In the genomic region with DNA sequence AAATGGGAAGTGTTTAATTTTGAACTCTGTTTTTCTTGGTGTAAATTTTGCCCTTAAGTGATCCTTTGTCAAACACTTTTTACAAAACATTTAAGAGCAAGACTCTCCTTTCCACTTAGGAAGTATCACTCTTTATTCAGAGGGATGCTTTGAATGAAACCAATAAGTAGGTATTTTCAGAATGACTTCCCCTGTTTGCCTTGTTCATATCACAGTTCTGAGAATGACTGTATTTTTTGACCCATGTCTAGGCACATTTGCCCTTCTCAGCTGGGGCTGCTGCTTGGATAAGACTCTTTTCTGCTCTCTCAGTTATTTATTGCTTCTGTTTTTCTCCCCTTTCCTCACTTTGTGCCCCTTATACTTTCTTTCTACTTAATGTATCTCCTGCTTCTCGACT, we compare ENCODE assay signal across 16 cellular contexts.
DNase-seq lines count a peak whose midpoint lies in the region; ATAC-seq, FAIRE-seq and TF ChIP-seq lines count a peak whose summit lies in the region.
"Had no signal": no experiment of that assay in that cellular context is flagged by ENCODE, and none has a peak within 500 bp of the region (broad histone marks: within the 10 kb centered on the region; RNA-seq: fewer than 3 reads in every experiment).

No MANE protein-coding gene starts in this region.

- H3K9ac ChIP-seq in PC-3 (ENCODE audit: low read length), result no peak overlapping the region

- H3K27ac ChIP-seq in PC-3 (ENCODE audit: low read length), result no peak overlapping the region
- H3K27ac ChIP-seq: foreskin keratinocyte, suprapubic skin had no signal

- H3K4me3 ChIP-seq in PC-3 (ENCODE audit: low read length), result no peak overlapping the region
- H3K4me3 ChIP-seq: suprapubic skin had no signal

- DNase-seq in stimulated activated naive CD8-positive, alpha-beta T cell treated with anti-CD3 and anti-CD28 coated beads, Interleukin-15, Interleukin-2, amounts not matched to agents 100 U/mL and 50 U/mL, for 24 hours, result no peak
- no peak for DNase-seq in glutamatergic neuron
- DNase-seq in NCI-H1417 (lab: John Stamatoyannopoulos, UW), result no peak
- DNase-seq in GM19239 (ENCODE audit: insufficient read length, low spot score), result no peak
- DNase-seq in GM20000 (ENCODE audit: low spot score), result no peak
- DNase-seq in PC-3, result no peak
- DNase-seq: activated CD4-positive, alpha-beta memory T cell treated with anti-CD3 and anti-CD28 coated beads, Interleukin-2, amount 10 ng/mL, durations not matched to agents 7 days and 5 days; NCI-H2029 treated with DMSO at 0.1 percent for 48 hours; T-cell had no signal

- H3K4me1 Mint-ChIP-seq in stimulated activated naive CD8-positive, alpha-beta T cell treated with anti-CD3 and anti-CD28 coated beads, Interleukin-15, Interleukin-2, amounts not matched to agents 100 ng/mL and 50 ng/mL, for 24 hours (ENCODE audit: low read depth), result peaks cover 37% of the 10 kb centered on the region
- H3K4me1 Mint-ChIP-seq in glutamatergic neuron (ENCODE audit: low read depth, unreplicated experiment), result peaks cover 39% of the 10 kb centered on the region

- H3K4me3 Mint-ChIP-seq in stimulated activated naive CD8-positive, alpha-beta T cell treated with anti-CD3 and anti-CD28 coated beads, Interleukin-15, Interleukin-2, amounts not matched to agents 100 ng/mL and 50 ng/mL, for 24 hours, result no peak overlapping the region
- no peak overlapping the region for H3K4me3 Mint-ChIP-seq in glutamatergic neuron (ENCODE audit: unreplicated experiment)
- H3K4me3 Mint-ChIP-seq: activated CD4-positive, alpha-beta memory T cell treated with anti-CD3 and anti-CD28 coated beads, Interleukin-2, amount 10 ng/mL, durations not matched to agents 7 days and 5 days; T-cell had no signal

- H3K36me3 ChIP-seq in PC-3 (ENCODE audit: low read depth, low read length), result peaks cover 25% of the 10 kb centered on the region
- H3K36me3 ChIP-seq: brain microvascular endothelial cell, suprapubic skin had no signal

- no peak for ATAC-seq in stimulated activated naive CD8-positive, alpha-beta T cell treated with anti-CD3 and anti-CD28 coated beads, Interleukin-15, Interleukin-2, amounts not matched to agents 100 U/mL and 50 U/mL, for 24 hours
- ATAC-seq in HG02885 (IDR thresholded peaks at IDR 0.05; ENCODE audit: poor library complexity, unreplicated experiment) (peak; percentile 70), PC-3 (no peak)
- ATAC-seq: Right ventricle myocardium inferior, sciatic nerve, T-cell had no signal

- H3K4me2 ChIP-seq in PC-3 (ENCODE audit: low read length), result no peak overlapping the region

- no peak overlapping the region for H2AFZ ChIP-seq in PC-3 (ENCODE audit: low read length)

- CTCF ChIA-PET in PC-3 (lab: Charles Lee), result no interaction called here

- no peaks in the 10 kb centered on the region for H3F3A ChIP-seq in PC-3 (ENCODE audit: low read length, unreplicated experiment)

- H3K79me2 ChIP-seq in PC-3 (ENCODE audit: low read length), result peaks cover 94% of the 10 kb centered on the region

- no peaks in the 10 kb centered on the region for H3K27me3 Mint-ChIP-seq in stimulated activated naive CD8-positive, alpha-beta T cell treated with anti-CD3 and anti-CD28 coated beads, Interleukin-15, Interleukin-2, amounts not matched to agents 100 ng/mL and 50 ng/mL, for 24 hours
- peaks cover 2% of the 10 kb centered on the region for H3K27me3 Mint-ChIP-seq in glutamatergic neuron (ENCODE audit: unreplicated experiment)
- H3K27me3 Mint-ChIP-seq: activated CD4-positive, alpha-beta memory T cell treated with anti-CD3 and anti-CD28 coated beads, Interleukin-2, amount 10 ng/mL, durations not matched to agents 7 days and 5 days; T-cell had no signal

- peaks cover 22% of the 10 kb centered on the region for H3K9me3 Mint-ChIP-seq in stimulated activated naive CD8-positive, alpha-beta T cell treated with anti-CD3 and anti-CD28 coated beads, Interleukin-15, Interleukin-2, amounts not matched to agents 100 ng/mL and 50 ng/mL, for 24 hours
- peaks cover 25% of the 10 kb centered on the region for H3K9me3 Mint-ChIP-seq in glutamatergic neuron (ENCODE audit: unreplicated experiment)

- POLR2A ChIA-PET in PC-3 (lab: Charles Lee; ENCODE audit: unreplicated experiment), result no interaction called here

- no peaks in the 10 kb centered on the region for H3K4me1 ChIP-seq in PC-3 (ENCODE audit: insufficient read depth, low read length)
- H3K4me1 ChIP-seq: suprapubic skin had no signal

- H3K27me3 ChIP-seq in PC-3 (ENCODE audit: low read length), result no peaks in the 10 kb centered on the region
- H3K27me3 ChIP-seq: brain microvascular endothelial cell, foreskin keratinocyte, suprapubic skin had no signal

- H3K9me3 ChIP-seq in PC-3 (ENCODE audit: low read length), result peaks cover 13% of the 10 kb centered on the region

- intact Hi-C loops in PC-3 (cut with micrococcal nuclease), result no loop called here

- FAIRE-seq in GM19239 (lab: Jason Lieb, UNC), result no peak

- peaks cover 14% of the 10 kb centered on the region; the same call in 1 of the 2 replicates for H4K20me1 ChIP-seq in PC-3 (ENCODE audit: low read length)

- TF ChIP-seq CTCF in glutamatergic neuron (IDR thresholded peaks at IDR 0.05; ENCODE audit: partially characterized antibody, unreplicated experiment) (no peak), GM20000 (IDR thresholded peaks at IDR 0.05; ENCODE audit: extremely low read depth, missing control alignments) (no peak), PC-3 (conservative IDR thresholded peaks at IDR 0.05; ENCODE audit: low read depth, low read length) (no peak)

- peak overlapping the region; percentile 4 for H3K27ac Mint-ChIP-seq in stimulated activated naive CD8-positive, alpha-beta T cell treated with anti-CD3 and anti-CD28 coated beads, Interleukin-15, Interleukin-2, amounts not matched to agents 100 ng/mL and 50 ng/mL, for 24 hours
- H3K27ac Mint-ChIP-seq in glutamatergic neuron (ENCODE audit: unreplicated experiment), result peak overlapping the region; percentile 80
- H3K27ac Mint-ChIP-seq: activated CD4-positive, alpha-beta memory T cell treated with anti-CD3 and anti-CD28 coated beads, Interleukin-2, amount 10 ng/mL, durations not matched to agents 7 days and 5 days had no signal

- BruUV-seq in PC-3 (replicated peaks; lab: Mats Ljungman, UMichigan), result no TSS peak

- H3K36me3 Mint-ChIP-seq in stimulated activated naive CD8-positive, alpha-beta T cell treated with anti-CD3 and anti-CD28 coated beads, Interleukin-15, Interleukin-2, amounts not matched to agents 100 ng/mL and 50 ng/mL, for 24 hours (ENCODE audit: low read depth), result peaks cover 31% of the 10 kb centered on the region
- peaks cover 11% of the 10 kb centered on the region for H3K36me3 Mint-ChIP-seq in glutamatergic neuron (ENCODE audit: unreplicated experiment)

- no peaks in the 10 kb centered on the region for H3K9me2 ChIP-seq in PC-3 (replicated peaks; ENCODE audit: low read length)
